In the genomic region with DNA sequence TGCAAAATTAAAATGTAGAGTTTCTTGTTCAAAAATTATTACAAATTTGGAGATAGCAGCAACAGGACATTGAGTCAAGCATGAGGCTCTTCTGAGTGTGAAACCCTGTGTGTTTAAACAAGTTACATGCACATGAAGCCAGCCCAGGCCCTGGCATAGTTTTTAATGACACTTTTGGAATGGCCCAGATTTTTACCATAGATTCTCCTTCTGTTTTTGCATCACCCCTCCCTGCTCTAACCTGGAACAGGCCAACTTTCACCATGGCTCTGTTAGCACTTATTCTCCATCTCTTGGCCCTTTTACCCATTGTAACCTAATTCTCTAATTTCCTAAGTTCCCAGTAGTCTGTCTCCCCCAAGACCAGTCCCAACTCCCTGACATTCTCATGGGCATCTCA, we compare ENCODE assay signal across 1 cellular context.
TF ChIP-seq lines count a peak whose summit lies in the region.

No MANE protein-coding gene starts in this region.

TF ChIP-seq in IMR-90, 13 proteins besides CTCF, POLR2A, EP300 and RAD21 (continued from another document):
- TF ChIP-seq RFX5 (IDR thresholded peaks at IDR 0.05; ENCODE audit: low read depth, low read length) = no peak
- no peak for TF ChIP-seq BHLHE40 (IDR thresholded peaks at IDR 0.05; ENCODE audit: low read depth, low read length)
- TF ChIP-seq, protein P1, sequence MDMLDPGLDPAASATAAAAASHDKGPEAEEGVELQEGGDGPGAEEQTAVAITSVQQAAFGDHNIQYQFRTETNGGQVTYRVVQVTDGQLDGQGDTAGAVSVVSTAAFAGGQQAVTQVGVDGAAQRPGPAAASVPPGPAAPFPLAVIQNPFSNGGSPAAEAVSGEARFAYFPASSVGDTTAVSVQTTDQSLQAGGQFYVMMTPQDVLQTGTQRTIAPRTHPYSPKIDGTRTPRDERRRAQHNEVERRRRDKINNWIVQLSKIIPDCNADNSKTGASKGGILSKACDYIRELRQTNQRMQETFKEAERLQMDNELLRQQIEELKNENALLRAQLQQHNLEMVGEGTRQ (IDR thresholded peaks at IDR 0.05; ENCODE audit: low read depth, low read length) = no peak
- TF ChIP-seq FOS (IDR thresholded peaks at IDR 0.05; ENCODE audit: low read depth, low read length) = no peak
- no peak for TF ChIP-seq MAFK (IDR thresholded peaks at IDR 0.05; ENCODE audit: low read depth, low read length)
